2 cellular contexts compared by ENCODE assay signal in genomic region chr13:92500192-92500591, GRCh38.
TF ChIP-seq lines count a peak whose summit lies in the region.

No MANE protein-coding gene starts in this region.

TF ChIP-seq in GM23338, 12 proteins besides CTCF, POLR2A, EP300 and RAD21 (continued from another document):
- TF ChIP-seq ZNF462 (CRISPR knock-in tag; IDR thresholded peaks at IDR 0.05): peak; percentile 72; the same call in 1 of the 2 replicates
- TF ChIP-seq STAT1 (IDR thresholded peaks at IDR 0.05; ENCODE audit: unreplicated experiment): no peak
- TF ChIP-seq EZH2phosphoT487 (IDR thresholded peaks at IDR 0.05; ENCODE audit: unreplicated experiment): no peak
- no peak for TF ChIP-seq CREB1 (CRISPR knock-in tag; IDR thresholded peaks at IDR 0.05; ENCODE audit: low read depth)

TF ChIP-seq in WTC11, 78 proteins besides CTCF, POLR2A, EP300 and RAD21 (continued from another document):
- TF ChIP-seq ZBTB43 (CRISPR knock-in tag; IDR thresholded peaks at IDR 0.05): no peak
